In the genomic region with DNA sequence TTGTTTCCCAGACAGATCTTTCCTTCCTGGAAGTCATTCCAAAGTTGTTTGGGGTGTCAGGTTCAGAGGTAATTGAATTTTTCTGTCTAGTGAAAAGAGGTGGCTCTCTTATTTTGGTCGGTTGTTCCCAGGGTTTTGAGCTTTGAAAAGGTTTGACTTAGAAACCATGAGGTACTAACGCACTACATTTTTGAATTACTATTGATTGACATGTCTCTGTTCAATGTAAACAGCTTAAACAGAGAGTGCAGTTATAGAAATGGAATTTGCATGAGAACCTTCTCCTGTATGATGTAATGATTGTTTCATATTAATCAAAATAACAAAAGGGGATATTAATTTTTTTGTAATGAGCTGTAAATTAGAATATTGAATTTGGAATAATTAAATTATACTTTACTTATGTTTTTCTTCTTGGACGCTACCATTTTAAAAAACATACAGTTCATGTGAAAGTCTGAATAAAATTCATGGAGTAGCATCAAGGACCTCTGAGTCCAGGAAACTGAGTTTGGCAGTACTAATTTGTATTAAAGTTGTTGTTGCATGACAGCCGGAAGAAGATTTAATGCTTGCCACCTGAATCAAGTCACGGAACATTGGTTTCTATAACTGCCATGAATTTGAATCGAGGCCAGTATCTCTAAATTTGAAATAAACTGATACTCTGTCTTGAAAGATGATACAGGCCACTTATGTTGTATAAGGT, we compare ENCODE assay signal across 16 cellular contexts. TPM values are rescaled to one million over a fixed set of nuclear protein-coding genes. Genes with fewer than 3 reads are reported as not detected.
DNase-seq lines count a peak whose midpoint lies in the region; TF ChIP-seq lines count a peak whose summit lies in the region.
"Had no signal": no experiment of that assay in that cellular context is flagged by ENCODE, and none has a peak within 500 bp of the region (broad histone marks: within the 10 kb centered on the region; RNA-seq: fewer than 3 reads in every experiment).

No MANE protein-coding gene starts in this region.

- H3F3A ChIP-seq in OCI-LY1 (ENCODE audit: insufficient read depth, low read length), result no peaks in the 10 kb centered on the region

- TF ChIP-seq CTCF in A673 (conservative IDR thresholded peaks at IDR 0.05; ENCODE audit: low read depth, low read length) (no peak), OCI-LY1 (IDR thresholded peaks at IDR 0.05; ENCODE audit: low read length) (no peak), testis (IDR thresholded peaks at IDR 0.05) (no peak)

- H3K4me2 ChIP-seq in OCI-LY1 (ENCODE audit: low read length), result peak overlapping the region; percentile 46; the same call in 1 of the 2 replicates
- H3K4me2 ChIP-seq: A549, KMS-11 had no signal

- TF ChIP-seq POLR2A in testis (IDR thresholded peaks at IDR 0.05), result no peak

- H3K4me3 ChIP-seq in A673 (ENCODE audit: low read depth, low read length, poor library complexity, severe bottlenecking), result peak overlapping the region; percentile 5
- peak overlapping the region; percentile 53 for H3K4me3 ChIP-seq in OCI-LY1 (ENCODE audit: low read depth, low read length, poor library complexity, severe bottlenecking)
- H3K4me3 ChIP-seq in testis, result no peak overlapping the region
- H3K4me3 ChIP-seq: A549 had no signal

- H3K79me2 ChIP-seq in OCI-LY1 (ENCODE audit: insufficient read depth, low read length), result no peaks in the 10 kb centered on the region

- no peaks in the 10 kb centered on the region for H3K27me3 ChIP-seq in A673 (replicated peaks; ENCODE audit: insufficient read depth, low read depth, low read length, poor library complexity)
- no peaks in the 10 kb centered on the region for H3K27me3 ChIP-seq in OCI-LY1 (ENCODE audit: insufficient read depth, low read length)
- H3K27me3 ChIP-seq in testis, result no peaks in the 10 kb centered on the region

- peak overlapping the region; percentile 52 for H3K9ac ChIP-seq in OCI-LY1 (ENCODE audit: low read length)
- H3K9ac ChIP-seq: KMS-11 had no signal

- BruUV-seq in A673 (replicated peaks; lab: Mats Ljungman, UMichigan), result TSS peak; percentile 86

- DNase-seq in A673 (ENCODE audit: low spot score) (peak; percentile 79), NAMALWA (ENCODE audit: low spot score) (peak; percentile 52), NCI-H2107 (lab: John Stamatoyannopoulos, UW) (peak; percentile 37), GOT3 (lab: John Stamatoyannopoulos, UW) (no peak), testis (no peak)
- no peak for DNase-seq in activated naive CD4-positive, alpha-beta T cell treated with Interleukin-2 at 50 U/mL for 16 hours
- DNase-seq: C1 segment of cervical spinal cord, EL, HFFc6, NCI-H2081 treated with DMSO at 0.1 percent for 48 hours, OCI-M1, SIG-M5 had no signal

- CTCF ChIA-PET in A673 (lab: Charles Lee), result no interaction called here

- peaks cover 65% of the 10 kb centered on the region for H3K4me1 ChIP-seq in A673 (ENCODE audit: insufficient read depth, low read length, poor library complexity, severe bottlenecking)
- H3K4me1 ChIP-seq in OCI-LY1 (ENCODE audit: insufficient read depth, low read length, severe bottlenecking), result peaks cover 23% of the 10 kb centered on the region
- no peaks in the 10 kb centered on the region for H3K4me1 ChIP-seq in testis
- H3K4me1 ChIP-seq: A549 had no signal

- POLR2A ChIA-PET in A673 (lab: Charles Lee; ENCODE audit: low non-redundant PET), result no interaction called here

- H3K9me2 ChIP-seq in OCI-LY1 (ENCODE audit: low read depth, low read length), result no peaks in the 10 kb centered on the region

- H3K9me3 ChIP-seq in A673 (ENCODE audit: low read depth, low read length, poor library complexity, severe bottlenecking) (no peaks in the 10 kb centered on the region), OCI-LY1 (ENCODE audit: low read length) (no peaks in the 10 kb centered on the region), testis (no peaks in the 10 kb centered on the region)
- H3K9me3 ChIP-seq: A549 had no signal

- no peaks in the 10 kb centered on the region for H3K36me3 ChIP-seq in A673 (ENCODE audit: insufficient read depth, low read length, poor library complexity, severe bottlenecking)
- no peaks in the 10 kb centered on the region for H3K36me3 ChIP-seq in OCI-LY1 (ENCODE audit: insufficient read depth, low read length)
- H3K36me3 ChIP-seq in testis (ENCODE audit: low read depth, missing control alignments), result no peaks in the 10 kb centered on the region

- no peak overlapping the region for H2AFZ ChIP-seq in OCI-LY1 (ENCODE audit: low read length)

- WGBS in testis, 2 donors, result 89 to 95% methylated on average over 6 of the region's 6 CpGs

- no peaks in the 10 kb centered on the region for H4K20me1 ChIP-seq in OCI-LY1 (ENCODE audit: insufficient read depth, low read length)

- peak overlapping the region; percentile 89 for H3K27ac ChIP-seq in A673 (ENCODE audit: low read depth, low read length, poor library complexity, severe bottlenecking)
- H3K27ac ChIP-seq in OCI-LY1 (ENCODE audit: low read depth, low read length, poor library complexity, severe bottlenecking), result peak overlapping the region; percentile 92
- H3K27ac ChIP-seq in testis, result no peak overlapping the region
- H3K27ac ChIP-seq: A549, KMS-11 had no signal

- intact Hi-C loops in A673 (cut with micrococcal nuclease; ENCODE audit: unreplicated experiment) (no loop called here), testis (cut with DNase I; ENCODE audit: low total_unique reads) (no loop called here)

RNA-seq across cellular contexts. Expression of a gene that starts 41.7 kb away (rescaled TPM):
- 15.6 and 16.5 TPM in 2 replicates for total RNA-seq in A673 (2021)
- total RNA-seq in testis, result 1 to 10 TPM; 1.1 to 3.7 TPM
- polyA plus RNA-seq in testis (ENCODE audit: insufficient read depth, low read depth, low replicate concordance), result 1.8 TPM
- total RNA-seq: HepG2, HFFc6 had no signal
- polyA plus RNA-seq: A549, HepG2 had no signal

Comparison
In these comparisons a context has a peak if more than half of its experiments do, and no peak if none do; other contexts are left out.
1. DNase-seq: peak in A673 (single experiment), NAMALWA (single experiment) and NCI-H2107 (single experiment); none in activated naive CD4-positive, alpha-beta T cell treated with Interleukin-2 at 50 U/mL for 16 hours (single experiment), GOT3 (single experiment) and testis (single experiment).
2. H3K27ac ChIP-seq: peak in A673 (single experiment) and OCI-LY1 (single experiment); none in testis (0 of 2).
3. H3K4me3 ChIP-seq: peak in A673 (single experiment) and OCI-LY1 (single experiment); none in testis (0 of 2).